10 cellular contexts compared by ENCODE assay signal in genomic region chr19:6654347-6655310, GRCh38. TPM values are rescaled to one million over a fixed set of nuclear protein-coding genes. Genes with fewer than 3 reads are reported as not detected.
DNase-seq lines count a peak whose midpoint lies in the region; ATAC-seq and TF ChIP-seq lines count a peak whose summit lies in the region.
"Had no signal": no experiment of that assay in that cellular context is flagged by ENCODE, and none has a peak within 500 bp of the region (broad histone marks: within the 10 kb centered on the region; RNA-seq: fewer than 3 reads in every experiment).

No MANE protein-coding gene starts in this region.

- TF ChIP-seq POLR2A in stomach (IDR thresholded peaks at IDR 0.05) = no peak

- H3K4me1 ChIP-seq in stomach = no peaks in the 10 kb centered on the region

- peak overlapping the region in 3 of 5 donors; percentile 17 to 26 (median 21) for H3K27ac ChIP-seq in stomach

- no peaks in the 10 kb centered on the region for H3K9me3 ChIP-seq in stomach

- H3K9me3 Mint-ChIP-seq in effector memory CD8-positive, alpha-beta T cell = no peaks in the 10 kb centered on the region

- peaks cover 49 to 59% of the 10 kb centered on the region in 2 donors for H3K4me1 Mint-ChIP-seq in effector memory CD8-positive, alpha-beta T cell (ENCODE audit: low read depth in 2 of 2)

- no peaks in the 10 kb centered on the region for H3K36me3 ChIP-seq in stomach

- TF ChIP-seq EP300 in stomach (IDR thresholded peaks at IDR 0.05) = no peak

- no peak overlapping the region for H3K4me3 ChIP-seq in stomach

- peak overlapping the region; percentile 91 to 96 for H3K27ac Mint-ChIP-seq in effector memory CD8-positive, alpha-beta T cell

- intact Hi-C loops in stomach (cut with DNase I; ENCODE audit: low total_unique reads) = no loop called here

- 63 to 68% (median 66%) methylated on average over 15 of the region's 15 CpGs for WGBS in stomach, 5 donors

- H3K27me3 Mint-ChIP-seq in effector memory CD8-positive, alpha-beta T cell = no peaks in the 10 kb centered on the region

- ATAC-seq in effector memory CD8-positive, alpha-beta T cell (replicated peaks) = peak; percentile 81
- ATAC-seq in GM19397 (IDR thresholded peaks at IDR 0.05; ENCODE audit: unreplicated experiment) (no peak), HG03442 (IDR thresholded peaks at IDR 0.05; ENCODE audit: unreplicated experiment) (no peak)

- peaks cover 0 to 64% (median 15%) of the 10 kb centered on the region in 3 donors for H3K27me3 ChIP-seq in stomach

- peak overlapping the region; percentile 82 to 84 for H3K4me3 Mint-ChIP-seq in effector memory CD8-positive, alpha-beta T cell

- TF ChIP-seq CTCF in stomach (IDR thresholded peaks at IDR 0.05) = no peak

- DNase-seq in activated CD8-positive, alpha-beta memory T cell treated with anti-CD3 and anti-CD28 coated beads for 24 hours = peak; percentile 87
- no peak for DNase-seq in activated CD8-positive, alpha-beta memory T cell treated with anti-CD3 and anti-CD28 coated beads, Interleukin-2, amount 50 U/mL, for 4 hours
- DNase-seq in activated CD4-positive, alpha-beta T cell treated with anti-CD3 and anti-CD28 coated beads for 48 hours = peak; percentile 76
- DNase-seq in effector memory CD8-positive, alpha-beta T cell = peak; percentile 40 to 45 (median 42)
- DNase-seq in stomach (no peak), cerebellum (ENCODE audit: low spot score) (no peak)
- DNase-seq: NCI-H187 treated with DMSO at 0.1 percent for 48 hours, Right ventricle myocardium superior had no signal

- peaks cover 9% of the 10 kb centered on the region for H3K36me3 Mint-ChIP-seq in effector memory CD8-positive, alpha-beta T cell (ENCODE audit: insufficient read depth)

RNA-seq across cellular contexts. Expression of gene TNFSF14, which starts 15.3 kb away (rescaled TPM):
- total RNA-seq in stomach (10 to 100 TPM in 1 of 5 donors, 1 to 10 TPM in 1, under 1 TPM in 1, not detected in 2; 0.14 to 60.1 (median 1.1) TPM), cerebellum (not detected)
- polyA plus RNA-seq in stomach = 1 to 10 TPM in 1 of 3 donors, under 1 TPM in 2; 0.56 to 1.1 (median 0.60) TPM

Comparison
In these comparisons a context has a peak if more than half of its experiments do, and no peak if none do; other contexts are left out.
1. DNase-seq: peak in activated CD8-positive, alpha-beta memory T cell treated with anti-CD3 and anti-CD28 coated beads for 24 hours (single experiment), activated CD4-positive, alpha-beta T cell treated with anti-CD3 and anti-CD28 coated beads for 48 hours (single experiment) and effector memory CD8-positive, alpha-beta T cell (3 of 3); none in activated CD8-positive, alpha-beta memory T cell treated with anti-CD3 and anti-CD28 coated beads, Interleukin-2, amount 50 U/mL, for 4 hours (single experiment), stomach (single experiment) and cerebellum (single experiment).